In the genomic region with DNA sequence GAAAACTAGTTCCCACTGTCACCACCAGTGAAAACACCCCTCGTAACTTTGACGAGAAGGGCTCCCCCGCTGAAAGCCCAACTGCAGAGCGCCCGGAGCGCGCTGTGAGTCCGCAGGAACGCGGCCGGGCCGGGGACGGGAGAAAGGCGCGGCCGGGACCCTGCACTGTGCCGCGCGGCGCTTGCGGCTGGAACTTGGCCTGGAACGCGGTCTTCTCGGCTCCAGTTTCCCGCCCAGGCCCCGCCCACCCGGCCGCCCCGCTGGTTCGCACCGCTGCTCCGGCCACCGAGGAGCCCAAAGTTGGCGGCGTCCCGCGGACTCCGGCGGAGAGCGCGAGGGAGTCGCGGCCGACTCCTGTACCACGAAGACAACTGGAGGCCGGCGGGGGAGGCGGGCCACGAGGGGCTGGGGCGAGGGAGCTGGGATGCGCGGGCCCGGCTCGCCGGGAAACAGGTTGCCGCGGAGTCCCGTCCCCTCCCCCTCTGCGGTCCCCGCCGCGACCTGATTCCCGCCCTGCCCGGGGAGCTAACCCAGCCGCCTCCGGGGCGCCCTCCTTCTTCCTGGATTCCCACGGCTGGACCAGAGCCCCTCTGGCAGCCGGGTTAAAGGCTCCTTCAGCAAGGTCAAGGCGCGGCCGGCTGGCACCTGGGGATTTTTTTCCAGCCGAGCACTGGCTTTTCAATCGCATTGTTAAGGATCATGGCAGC, we compare ENCODE assay signal across 8 cellular contexts. TPM values are rescaled to one million over a fixed set of nuclear protein-coding genes. Genes with fewer than 3 reads are reported as not detected.
A peak's percentile ranks its signal among the peaks of the same experiment; 100 is the strongest.
DNase-seq lines count a peak whose midpoint lies in the region; ATAC-seq lines count a peak whose summit lies in the region.

No MANE protein-coding gene starts in this region.

- H3K9me3 ChIP-seq in HUES64 (ENCODE audit: insufficient read depth, low read depth, low read length) (no peaks in the 10 kb centered on the region), iPS-18a (ENCODE audit: control insufficient read depth, low read depth, low read length) (no peaks in the 10 kb centered on the region)

- H3K36me3 ChIP-seq in HUES64 (ENCODE audit: insufficient read depth, low read length) (no peaks in the 10 kb centered on the region), iPS-18a (ENCODE audit: control insufficient read depth, low read depth, low read length) (no peaks in the 10 kb centered on the region)

- H3K4me3 ChIP-seq in HUES64 (ENCODE audit: low read length), result peak overlapping the region; percentile 78
- H3K4me3 ChIP-seq in iPS-18a (ENCODE audit: low read length), result peak overlapping the region; percentile 71
- H3K4me3 ChIP-seq in skin epidermis, result peak overlapping the region; percentile 49 to 65 (median 54)

- peaks cover 38% of the 10 kb centered on the region for H3K4me1 ChIP-seq in HUES64 (ENCODE audit: insufficient read depth, low read length)
- peaks cover 39% of the 10 kb centered on the region for H3K4me1 ChIP-seq in iPS-18a (ENCODE audit: control insufficient read depth, low read depth, low read length)

- under 1% methylated on average over 74 of the region's 74 CpGs for WGBS in HUES64

- no peak for ATAC-seq in HG02678 (IDR thresholded peaks at IDR 0.05; ENCODE audit: unreplicated experiment)
- no peak for ATAC-seq in HG03175 (IDR thresholded peaks at IDR 0.05; ENCODE audit: unreplicated experiment)
- no peak for ATAC-seq in HG03045 (IDR thresholded peaks at IDR 0.05; ENCODE audit: unreplicated experiment)

- peak overlapping the region; percentile 63 for H3K9ac ChIP-seq in HUES64 (ENCODE audit: low read depth, low read length)
- peak overlapping the region; percentile 58 for H3K9ac ChIP-seq in iPS-18a (ENCODE audit: low read length)

- H3K27me3 ChIP-seq in HUES64 (ENCODE audit: insufficient read depth, low read length) (peaks cover 98% of the 10 kb centered on the region), iPS-18a (ENCODE audit: control insufficient read depth, insufficient read depth, low read length) (peaks cover 89% of the 10 kb centered on the region)

- H3K27ac ChIP-seq in HUES64 (ENCODE audit: low read depth, low read length) (no peak overlapping the region; the same call in 1 of the 2 replicates), angular gyrus (ENCODE audit: low read depth, low read length) (peak overlapping the region; percentile 77), iPS-18a (ENCODE audit: low read length) (no peak overlapping the region), skin epidermis (peak overlapping the region in 18 of 21 experiments; percentile 29 to 88 (median 77))

- DNase-seq in C1 segment of cervical spinal cord (lab: John Stamatoyannopoulos, UW), result peak in 8 of 14 donors; percentile 50 to 84 (median 62)

RNA-seq across cellular contexts. Expression of a gene that starts 3.4 kb away (rescaled TPM):
- 8.8 TPM for polyA plus RNA-seq in HUES64 (2013, experiment 1 of 2)
- 6.2 TPM for polyA plus RNA-seq in HUES64 (2013, experiment 2 of 2)

Comparison
In these comparisons a context has a peak if more than half of its experiments do, and no peak if none do; other contexts are left out.
1. H3K27ac ChIP-seq: peak in angular gyrus (single experiment) and skin epidermis (18 of 21); none in HUES64 (single experiment) and iPS-18a (single experiment).
2. Peak in every context shown above with its lines, with median percentiles within 50 percentile points of each other: H3K4me3 ChIP-seq.